19 cellular contexts compared by ENCODE assay signal in genomic region chr5:75434107-75434506, GRCh38.
DNase-seq lines count a peak whose midpoint lies in the region; TF ChIP-seq lines count a peak whose summit lies in the region.
"Had no signal": no experiment of that assay in that cellular context is flagged by ENCODE, and none has a peak within 500 bp of the region (broad histone marks: within the 10 kb centered on the region; RNA-seq: fewer than 3 reads in every experiment).

No MANE protein-coding gene starts in this region.

- no peaks in the 10 kb centered on the region for H3K9me2 ChIP-seq in hepatocyte (replicated peaks; ENCODE audit: insufficient read depth)

- H3K27me3 ChIP-seq in prostate gland (replicated peaks; ENCODE audit: insufficient read depth) (no peaks in the 10 kb centered on the region), hepatocyte (no peaks in the 10 kb centered on the region)

- no peaks in the 10 kb centered on the region for H3K27me3 Mint-ChIP-seq in neural crest cell (ENCODE audit: low read depth)

- no peak overlapping the region for H3K4me3 ChIP-seq in prostate gland
- no peak overlapping the region for H3K4me3 ChIP-seq in hepatocyte

- H3K4me1 Mint-ChIP-seq in neural crest cell: no peaks in the 10 kb centered on the region

- no peak overlapping the region for H3K4me2 ChIP-seq in hepatocyte

- peaks cover 4% of the 10 kb centered on the region for H4K20me1 ChIP-seq in hepatocyte (ENCODE audit: insufficient read depth, poor library complexity, severe bottlenecking)

- WGBS in prostate gland: 96% methylated on average over 2 of the region's 2 CpGs
- WGBS in hepatocyte (ENCODE audit: low lambda C conversion rate, missing lambda C conversion rate): 100% methylated on average over 2 of the region's 2 CpGs

- H3K36me3 ChIP-seq in prostate gland (no peaks in the 10 kb centered on the region), hepatocyte (replicated peaks; ENCODE audit: insufficient read depth, low read depth) (no peaks in the 10 kb centered on the region)

- H3K79me2 ChIP-seq in hepatocyte: peaks cover 3% of the 10 kb centered on the region

- intact Hi-C loops in prostate gland (cut with DNase I): no loop called here

- H3K4me1 ChIP-seq in prostate gland (replicated peaks) (no peaks in the 10 kb centered on the region), hepatocyte (ENCODE audit: insufficient read depth) (no peaks in the 10 kb centered on the region)

- H3K27ac ChIP-seq in prostate gland (no peak overlapping the region), hepatocyte (no peak overlapping the region)
- H3K27ac ChIP-seq: C4-2B, RWPE1 had no signal

- H3K9me3 Mint-ChIP-seq in neural crest cell: no peaks in the 10 kb centered on the region

- TF ChIP-seq POLR2A in prostate gland (IDR thresholded peaks at IDR 0.05): no peak

- TF ChIP-seq CTCF in neural crest cell (conservative IDR thresholded peaks at IDR 0.05) (no peak), prostate gland (IDR thresholded peaks at IDR 0.05) (no peak), hepatocyte (IDR thresholded peaks at IDR 0.05; ENCODE audit: poor library complexity) (no peak)

- DNase-seq in EL (peak; percentile 1), HS-5 (ENCODE audit: low read depth) (peak; percentile 23), fibroblast of gingiva (ENCODE audit: low read depth) (peak; percentile 42), neural crest cell (ENCODE audit: low read depth, low spot score) (no peak), prostate gland (ENCODE audit: low spot score) (no peak), hepatocyte (ENCODE audit: low spot score) (no peak), DMS53 (lab: John Stamatoyannopoulos, UW) (no peak)
- no peak for DNase-seq in stimulated activated naive CD4-positive, alpha-beta T cell (lab: John Stamatoyannopoulos, UW)
- DNase-seq: ACHN, AML-193, DMS 273 treated with DMSO at 0.1 percent for 48 hours, H7, NCI-H1417 treated with DMSO at 0.1 percent for 48 hours, NCI-H187 treated with DMSO at 0.1 percent for 48 hours, NCI-H226, NCI-H524 treated with DMSO at 0.1 percent for 48 hours, PC-3 had no signal

- no peak overlapping the region for H3K4me3 Mint-ChIP-seq in neural crest cell

- peak overlapping the region; percentile 57 for H3K27ac Mint-ChIP-seq in neural crest cell (ENCODE audit: unreplicated experiment)

- H2AFZ ChIP-seq in hepatocyte: no peak overlapping the region

- H3K9me3 ChIP-seq in prostate gland (no peaks in the 10 kb centered on the region), hepatocyte (ENCODE audit: low read depth) (no peaks in the 10 kb centered on the region)

- peaks cover 3% of the 10 kb centered on the region for H3K36me3 Mint-ChIP-seq in neural crest cell (ENCODE audit: low read depth)

Comparison
In these comparisons a context has a peak if more than half of its experiments do, and no peak if none do; other contexts are left out.
1. DNase-seq: peak in EL (single experiment), HS-5 (single experiment) and fibroblast of gingiva (single experiment); none in neural crest cell (single experiment), prostate gland (single experiment), hepatocyte (single experiment), DMS53 (single experiment) and stimulated activated naive CD4-positive, alpha-beta T cell (0 of 6).